In genomic region chr4:153523171-153523757, GRCh38 we compare ENCODE assay signal across 10 cellular contexts. TPM values are rescaled to one million over a fixed set of nuclear protein-coding genes. Genes with fewer than 3 reads are reported as not detected.
A peak's percentile ranks its signal among the peaks of the same experiment; 100 is the strongest.
DNase-seq lines count a peak whose midpoint lies in the region; ATAC-seq, FAIRE-seq and TF ChIP-seq lines count a peak whose summit lies in the region.
"Had no signal": no experiment of that assay in that cellular context is flagged by ENCODE, and none has a peak within 500 bp of the region (broad histone marks: within the 10 kb centered on the region; RNA-seq: fewer than 3 reads in every experiment).

No MANE protein-coding gene starts in this region.

- peaks cover 2% of the 10 kb centered on the region for H3K36me3 ChIP-seq in iPS-15b (ENCODE audit: control insufficient read depth, insufficient read depth, low read length)
- no peaks in the 10 kb centered on the region for H3K36me3 ChIP-seq in pancreas
- H3K36me3 ChIP-seq: adrenal gland had no signal

- H3K27me3 ChIP-seq in iPS-15b (ENCODE audit: control insufficient read depth, insufficient read depth, low read length): no peaks in the 10 kb centered on the region
- H3K27me3 ChIP-seq in pancreas: no peaks in the 10 kb centered on the region
- H3K27me3 ChIP-seq: adrenal gland had no signal

- CTCF ChIA-PET in activated B cell treated with CpG ODN at 0.5 μM for 24 hours (lab: Charles Lee): interaction anchor here (1.1 to 2.4 kb wide), 7 partner anchors 13 to 120 kb away, joined by 3 to 8 read pairs (median 6); partner anchors contain the start of gene TMEM131L

- intact Hi-C loops in activated B cell treated with CpG ODN at 0.5 μM for 24 hours (cut with micrococcal nuclease): loop anchor here (2.0 to 5.0 kb wide), 2 partner anchors 16 to 301 kb away; no protein-coding TSS in a partner anchor
- intact Hi-C loops in pancreas (cut with DNase I): loop anchor here in 1 of 3 donors (10.0 kb wide), 1 partner anchor 48 kb away; no protein-coding TSS in a partner anchor

- H3K9ac ChIP-seq in iPS-15b (ENCODE audit: low read depth, low read length): peak overlapping the region; percentile 42

- H3K4me3 ChIP-seq in iPS-15b (ENCODE audit: low read depth, low read length) (no peak overlapping the region), pancreas (no peak overlapping the region)
- H3K4me3 ChIP-seq: adrenal gland had no signal

- POLR2A ChIA-PET in activated B cell treated with CpG ODN at 0.5 μM for 24 hours (lab: Charles Lee): interaction anchor here (0.6 to 4.2 kb wide), 12 partner anchors 9 to 84 kb away, joined by 3 to 41 read pairs (median 6); partner anchors contain the start of gene TMEM131L

- FAIRE-seq in HTR-8/SVneo (lab: Jason Lieb, UNC) (no peak), pancreas (lab: Jason Lieb, UNC) (no peak)

- peak overlapping the region; percentile 98 for H3K27ac Mint-ChIP-seq in stimulated activated naive CD8-positive, alpha-beta T cell treated with anti-CD3 and anti-CD28 coated beads, Interleukin-15, Interleukin-2, amounts not matched to agents 100 ng/mL and 50 ng/mL, for 24 hours
- H3K27ac Mint-ChIP-seq in activated B cell treated with CpG ODN at 0.5 μM for 24 hours: peak overlapping the region; percentile 90

- TF ChIP-seq CTCF in activated B cell treated with CpG ODN at 0.5 μM for 24 hours (IDR thresholded peaks at IDR 0.05): no peak
- TF ChIP-seq CTCF in pancreas (IDR thresholded peaks at IDR 0.05): no peak

- peaks cover 100% of the 10 kb centered on the region for H3K4me1 Mint-ChIP-seq in stimulated activated naive CD8-positive, alpha-beta T cell treated with anti-CD3 and anti-CD28 coated beads, Interleukin-15, Interleukin-2, amounts not matched to agents 100 ng/mL and 50 ng/mL, for 24 hours (ENCODE audit: low read depth)
- H3K4me1 Mint-ChIP-seq in activated B cell treated with CpG ODN at 0.5 μM for 24 hours: peaks cover 99% of the 10 kb centered on the region

- H3K4me3 Mint-ChIP-seq in stimulated activated naive CD8-positive, alpha-beta T cell treated with anti-CD3 and anti-CD28 coated beads, Interleukin-15, Interleukin-2, amounts not matched to agents 100 ng/mL and 50 ng/mL, for 24 hours: peak overlapping the region; percentile 78
- H3K4me3 Mint-ChIP-seq in activated B cell treated with CpG ODN at 0.5 μM for 24 hours: peak overlapping the region; percentile 71

- peak overlapping the region in 2 of 4 donors; percentile 30 to 60 for H3K27ac ChIP-seq in pancreas
- H3K27ac ChIP-seq: adrenal gland had no signal

- ATAC-seq in stimulated activated naive CD8-positive, alpha-beta T cell treated with anti-CD3 and anti-CD28 coated beads, Interleukin-15, Interleukin-2, amounts not matched to agents 100 U/mL and 50 U/mL, for 24 hours: no peak
- ATAC-seq in activated B cell treated with CpG ODN at 0.5 μM for 24 hours (ENCODE audit: low read depth) (no peak), pancreas (no peak)

- DNase-seq in stimulated activated naive CD8-positive, alpha-beta T cell treated with anti-CD3 and anti-CD28 coated beads, Interleukin-15, Interleukin-2, amounts not matched to agents 100 U/mL and 50 U/mL, for 24 hours: no peak
- no peak for DNase-seq in activated B cell treated with CpG ODN at 0.5 μM for 24 hours
- no peak for DNase-seq in HTR-8/SVneo (ENCODE audit: insufficient read length, low spot score)
- DNase-seq in pancreas: no peak
- DNase-seq in C1 segment of cervical spinal cord (lab: John Stamatoyannopoulos, UW): no peak
- no peak for DNase-seq in NAMALWA (ENCODE audit: low spot score)
- DNase-seq: adrenal gland, NCI-H69 had no signal

- no peaks in the 10 kb centered on the region for H3K9me3 Mint-ChIP-seq in stimulated activated naive CD8-positive, alpha-beta T cell treated with anti-CD3 and anti-CD28 coated beads, Interleukin-15, Interleukin-2, amounts not matched to agents 100 ng/mL and 50 ng/mL, for 24 hours
- H3K9me3 Mint-ChIP-seq in activated B cell treated with CpG ODN at 0.5 μM for 24 hours: no peaks in the 10 kb centered on the region

- H3K4me1 ChIP-seq in iPS-15b (ENCODE audit: control insufficient read depth, insufficient read depth, low read length) (peaks cover 34% of the 10 kb centered on the region), pancreas (peaks cover 32 to 50% (median 39%) of the 10 kb centered on the region in 3 donors)

- H3K9me3 ChIP-seq in iPS-15b (ENCODE audit: control insufficient read depth, insufficient read depth, low read length): no peaks in the 10 kb centered on the region
- H3K9me3 ChIP-seq in pancreas: no peaks in the 10 kb centered on the region
- H3K9me3 ChIP-seq: adrenal gland had no signal

- 68 to 76% methylated on average over 5 of the region's 5 CpGs for WGBS in pancreas, 2 donors

- peaks cover 51% of the 10 kb centered on the region for H3K36me3 Mint-ChIP-seq in stimulated activated naive CD8-positive, alpha-beta T cell treated with anti-CD3 and anti-CD28 coated beads, Interleukin-15, Interleukin-2, amounts not matched to agents 100 ng/mL and 50 ng/mL, for 24 hours (ENCODE audit: low read depth)
- peaks cover 54% of the 10 kb centered on the region for H3K36me3 Mint-ChIP-seq in activated B cell treated with CpG ODN at 0.5 μM for 24 hours (ENCODE audit: low read depth)

- no peaks in the 10 kb centered on the region for H3K27me3 Mint-ChIP-seq in stimulated activated naive CD8-positive, alpha-beta T cell treated with anti-CD3 and anti-CD28 coated beads, Interleukin-15, Interleukin-2, amounts not matched to agents 100 ng/mL and 50 ng/mL, for 24 hours
- no peaks in the 10 kb centered on the region for H3K27me3 Mint-ChIP-seq in activated B cell treated with CpG ODN at 0.5 μM for 24 hours

RNA-seq across cellular contexts. Expression of gene TMEM131L, which starts 57.1 kb away (rescaled TPM):
- total RNA-seq in activated B cell treated with CpG ODN at 0.5 μM for 24 hours (170 and 193 TPM in 2 replicates), pancreas (10 to 100 TPM; 17.0 to 29.5 (median 25.0) TPM)
- polyA plus RNA-seq in pancreas: 10 to 100 TPM in 1 of 2 donors, 1 to 10 TPM in 1; 9.4 to 11.2 TPM
